1 cellular context compared by ENCODE assay signal in the genomic region with DNA sequence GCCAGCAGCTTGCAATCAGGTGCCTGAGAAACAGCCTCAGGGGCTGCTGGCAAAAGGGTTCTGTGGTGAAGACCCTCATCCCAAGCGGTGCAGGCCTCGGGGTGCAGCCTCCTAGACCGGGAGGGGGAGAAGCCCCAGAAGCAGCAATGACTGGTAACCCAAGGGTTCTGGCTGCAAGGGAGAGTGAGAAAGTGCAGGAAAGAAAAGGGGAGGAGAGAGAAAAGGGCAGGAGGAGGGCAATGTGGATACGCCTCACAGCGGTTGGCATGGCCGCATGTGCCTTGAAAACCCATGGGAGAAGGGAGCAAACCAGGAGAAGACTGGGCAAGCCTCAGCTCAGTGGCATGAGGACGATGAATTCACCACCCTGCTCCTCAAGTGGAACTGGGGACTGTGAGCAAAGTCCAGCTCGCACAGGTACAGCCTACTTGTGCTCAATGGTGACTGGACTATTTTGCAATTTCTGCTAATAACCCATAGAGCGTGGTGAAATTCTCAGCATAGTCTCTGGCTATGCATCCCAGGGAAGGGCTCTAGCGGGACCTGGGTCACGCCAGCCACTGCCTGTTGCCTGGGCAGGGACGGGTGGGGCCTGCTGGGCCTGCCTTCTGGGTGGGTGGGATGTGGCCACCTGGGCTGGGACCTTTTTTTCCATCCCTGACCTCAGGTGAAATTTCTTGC.
TF ChIP-seq lines count a peak whose summit lies in the region.

No MANE protein-coding gene starts in this region.

TF ChIP-seq in liver, 16 proteins besides CTCF, POLR2A, EP300 and RAD21 (continued from another document):
- TF ChIP-seq, protein P1, sequence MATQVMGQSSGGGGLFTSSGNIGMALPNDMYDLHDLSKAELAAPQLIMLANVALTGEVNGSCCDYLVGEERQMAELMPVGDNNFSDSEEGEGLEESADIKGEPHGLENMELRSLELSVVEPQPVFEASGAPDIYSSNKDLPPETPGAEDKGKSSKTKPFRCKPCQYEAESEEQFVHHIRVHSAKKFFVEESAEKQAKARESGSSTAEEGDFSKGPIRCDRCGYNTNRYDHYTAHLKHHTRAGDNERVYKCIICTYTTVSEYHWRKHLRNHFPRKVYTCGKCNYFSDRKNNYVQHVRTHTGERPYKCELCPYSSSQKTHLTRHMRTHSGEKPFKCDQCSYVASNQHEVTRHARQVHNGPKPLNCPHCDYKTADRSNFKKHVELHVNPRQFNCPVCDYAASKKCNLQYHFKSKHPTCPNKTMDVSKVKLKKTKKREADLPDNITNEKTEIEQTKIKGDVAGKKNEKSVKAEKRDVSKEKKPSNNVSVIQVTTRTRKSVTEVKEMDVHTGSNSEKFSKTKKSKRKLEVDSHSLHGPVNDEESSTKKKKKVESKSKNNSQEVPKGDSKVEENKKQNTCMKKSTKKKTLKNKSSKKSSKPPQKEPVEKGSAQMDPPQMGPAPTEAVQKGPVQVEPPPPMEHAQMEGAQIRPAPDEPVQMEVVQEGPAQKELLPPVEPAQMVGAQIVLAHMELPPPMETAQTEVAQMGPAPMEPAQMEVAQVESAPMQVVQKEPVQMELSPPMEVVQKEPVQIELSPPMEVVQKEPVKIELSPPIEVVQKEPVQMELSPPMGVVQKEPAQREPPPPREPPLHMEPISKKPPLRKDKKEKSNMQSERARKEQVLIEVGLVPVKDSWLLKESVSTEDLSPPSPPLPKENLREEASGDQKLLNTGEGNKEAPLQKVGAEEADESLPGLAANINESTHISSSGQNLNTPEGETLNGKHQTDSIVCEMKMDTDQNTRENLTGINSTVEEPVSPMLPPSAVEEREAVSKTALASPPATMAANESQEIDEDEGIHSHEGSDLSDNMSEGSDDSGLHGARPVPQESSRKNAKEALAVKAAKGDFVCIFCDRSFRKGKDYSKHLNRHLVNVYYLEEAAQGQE (IDR thresholded peaks at IDR 0.05), result peak; percentile 23
- peak; percentile 33 for TF ChIP-seq FOXA2 (IDR thresholded peaks at IDR 0.05)
- peak; percentile 98 to 99 for TF ChIP-seq HNF4A (conservative IDR thresholded peaks at IDR 0.05)
- TF ChIP-seq MAX (IDR thresholded peaks at IDR 0.05), result peak; percentile 63
- TF ChIP-seq YY1 (IDR thresholded peaks at IDR 0.05), result peak; percentile 86
- peak; percentile 49 for TF ChIP-seq ZBTB33 (IDR thresholded peaks at IDR 0.05)
- no peak for TF ChIP-seq GABPA (IDR thresholded peaks at IDR 0.05 in 1 of 2, conservative IDR thresholded peaks at IDR 0.05 in 1 of 2)
